ENCODE assay signal across 19 cellular contexts in genomic region chr10:109450702-109451101, GRCh38.
"Had no signal": no experiment of that assay in that cellular context is flagged by ENCODE, and none has a peak within 500 bp of the region (broad histone marks: within the 10 kb centered on the region; RNA-seq: fewer than 3 reads in every experiment).

No MANE protein-coding gene starts in this region.

- DNase-seq: activated CD4-positive, alpha-beta T cell treated with anti-CD3 and anti-CD28 coated beads for 36 hours; activated CD8-positive, alpha-beta T cell treated with anti-CD3 and anti-CD28 coated beads for 36 hours; activated effector memory CD4-positive, alpha-beta T cell treated with Interleukin-2 at 50 U/mL for 16 hours; activated naive CD4-positive, alpha-beta T cell treated with anti-CD3 and anti-CD28 coated beads, Interleukin-2, amount 50 U/mL, for 16 hours; activated T-cell treated with anti-CD3 and anti-CD28 coated beads, Interleukin-2, amount 50 U/mL, for 4 hours; adrenal gland; mucosa of descending colon; naive thymus-derived CD4-positive, alpha-beta T cell; occipital lobe; right lobe of liver; stimulated activated CD4-positive, alpha-beta T cell treated with anti-CD3 and anti-CD28 coated beads, Interleukin-4, amount 100 ng/mL, for 4 hours; stimulated activated CD8-positive, alpha-beta memory T cell treated with anti-CD3 and anti-CD28 coated beads, Interleukin-4, amount 100 ng/mL, for 48 hours; stimulated activated naive CD8-positive, alpha-beta T cell treated with anti-CD3 and anti-CD28 coated beads, Interleukin-15, Interleukin-2, amounts not matched to agents 100 U/mL and 50 U/mL, for 24 hours; trophoblast cell had no signal

- H3K9me3 ChIP-seq: adrenal gland, mucosa of descending colon, right lobe of liver, suprapubic skin had no signal

- H3K4me3 ChIP-seq: adrenal gland, mucosa of descending colon, right lobe of liver, smooth muscle cell, suprapubic skin had no signal

- H3K9me3 Mint-ChIP-seq: activated CD8-positive, alpha-beta T cell treated with anti-CD3 and anti-CD28 coated beads for 36 hours; activated T-cell treated with anti-CD3 and anti-CD28 coated beads, Interleukin-2, amount 50 U/mL, for 4 hours had no signal

- H3K27me3 ChIP-seq: adrenal gland, right lobe of liver had no signal

- H3K4me1 ChIP-seq: adrenal gland, right lobe of liver, suprapubic skin had no signal

- H3K4me3 Mint-ChIP-seq: activated CD4-positive, alpha-beta T cell treated with anti-CD3 and anti-CD28 coated beads for 36 hours; activated CD8-positive, alpha-beta T cell treated with anti-CD3 and anti-CD28 coated beads for 36 hours; activated T-cell treated with anti-CD3 and anti-CD28 coated beads, Interleukin-2, amount 50 U/mL, for 4 hours; naive thymus-derived CD4-positive, alpha-beta T cell had no signal

- H3K36me3 ChIP-seq: adrenal gland, right lobe of liver, suprapubic skin had no signal

- H3K27ac ChIP-seq: adrenal gland, right lobe of liver, suprapubic skin, VCaP had no signal

- H3K27ac Mint-ChIP-seq: activated CD4-positive, alpha-beta T cell treated with anti-CD3 and anti-CD28 coated beads for 36 hours; activated CD8-positive, alpha-beta T cell treated with anti-CD3 and anti-CD28 coated beads for 36 hours; naive thymus-derived CD4-positive, alpha-beta T cell; progenitor cell of endocrine pancreas had no signal

- ATAC-seq: activated CD4-positive, alpha-beta T cell treated with anti-CD3 and anti-CD28 coated beads for 36 hours; activated CD8-positive, alpha-beta T cell treated with anti-CD3 and anti-CD28 coated beads for 36 hours; activated T-cell treated with anti-CD3 and anti-CD28 coated beads, Interleukin-2, amount 50 U/mL, for 4 hours; left lobe of liver; mucosa of descending colon; naive thymus-derived CD4-positive, alpha-beta T cell; right lobe of liver; stimulated activated naive CD8-positive, alpha-beta T cell treated with anti-CD3 and anti-CD28 coated beads, Interleukin-15, Interleukin-2, amounts not matched to agents 100 U/mL and 50 U/mL, for 24 hours had no signal

- H3K4me1 Mint-ChIP-seq: activated CD4-positive, alpha-beta T cell treated with anti-CD3 and anti-CD28 coated beads for 36 hours; naive thymus-derived CD4-positive, alpha-beta T cell had no signal
